In the genomic region with DNA sequence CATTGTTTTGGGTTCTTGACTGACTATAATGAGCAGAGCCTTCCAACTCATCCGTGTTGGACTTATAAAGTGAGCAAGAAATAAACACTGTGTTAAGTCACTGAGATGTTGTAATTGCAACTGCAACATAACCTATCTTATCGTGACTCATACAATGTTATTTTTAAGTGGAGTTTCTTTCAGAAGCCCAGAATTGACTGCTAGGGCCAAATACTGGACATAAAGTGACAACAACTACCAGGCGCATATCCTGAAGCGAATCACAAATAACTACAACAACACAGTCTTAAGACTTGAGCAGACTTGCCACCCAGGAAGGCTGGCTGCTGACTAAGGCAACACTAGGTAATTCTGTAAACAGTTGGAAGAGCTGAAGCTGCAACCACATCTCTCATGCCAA, we compare ENCODE assay signal across 12 cellular contexts.
DNase-seq lines count a peak whose midpoint lies in the region; ATAC-seq, FAIRE-seq and TF ChIP-seq lines count a peak whose summit lies in the region.
"Had no signal": no experiment of that assay in that cellular context is flagged by ENCODE, and none has a peak within 500 bp of the region (broad histone marks: within the 10 kb centered on the region; RNA-seq: fewer than 3 reads in every experiment).

No MANE protein-coding gene starts in this region.

- H2AFZ ChIP-seq in keratinocyte (ENCODE audit: control insufficient read depth, low read length): no peak overlapping the region

- DNase-seq in Right ventricle myocardium inferior (ENCODE audit: missing footprints) (no peak), cardiac septum (ENCODE audit: low spot score) (no peak), cardiac fibroblast (ENCODE audit: low read depth in 2 of 2) (peak; percentile 87 to 91), keratinocyte (ENCODE audit: low read depth, low spot score) (peak; percentile 53), LoVo (ENCODE audit: low spot score) (no peak), NCI-H2081 treated with DMSO at 0.1 percent for 48 hours (lab: John Stamatoyannopoulos, UW) (no peak), NCI-H1048 (lab: John Stamatoyannopoulos, UW) (no peak)
- DNase-seq: DMS79 treated with DMSO at 0.1 percent for 48 hours, NCI-H2081 had no signal

- dilution Hi-C loops in keratinocyte (cut with MboI; ENCODE audit: extremely low pct_ligation_motif_present, low sequenced_read_pairs): no loop called here

- H3K79me2 ChIP-seq in keratinocyte (ENCODE audit: control insufficient read depth, insufficient read depth, low read length): no peaks in the 10 kb centered on the region

- ATAC-seq in Right ventricle myocardium inferior (peak; percentile 76), HG03565 (IDR thresholded peaks at IDR 0.05; ENCODE audit: unreplicated experiment) (no peak)

- no peaks in the 10 kb centered on the region for H3K36me3 ChIP-seq in keratinocyte (ENCODE audit: control insufficient read depth in 2 of 2, extremely low read depth in 1 of 2, insufficient read depth in 2 of 2, low read length in 2 of 2)

- H3K9me1 ChIP-seq in keratinocyte (ENCODE audit: control insufficient read depth, extremely low read depth, insufficient read depth, low read length): no peaks in the 10 kb centered on the region

- H3K4me2 ChIP-seq in keratinocyte (ENCODE audit: control insufficient read depth, extremely low read depth, insufficient read depth, low read depth, low read length): peak overlapping the region; percentile 44

- peak overlapping the region; percentile 23 for H3K27ac ChIP-seq in keratinocyte (ENCODE audit: control insufficient read depth, insufficient read depth, low read length)

- H4K20me1 ChIP-seq in keratinocyte (ENCODE audit: control insufficient read depth, extremely low read depth, insufficient read depth, low read length): no peaks in the 10 kb centered on the region

- intact Hi-C loops in Right ventricle myocardium inferior (cut with DNase I) (no loop called here), cardiac septum (cut with DNase I) (no loop called here)

- peaks cover 14% of the 10 kb centered on the region for H3K4me1 ChIP-seq in keratinocyte (ENCODE audit: control insufficient read depth, extremely low read depth, insufficient read depth, low read length)

- H3K4me3 ChIP-seq in cardiac fibroblast (replicated peaks in 1 of 2; ENCODE audit: low read depth in 2 of 2, low read length in 2 of 2): no peak overlapping the region
- no peak overlapping the region for H3K4me3 ChIP-seq in keratinocyte (ENCODE audit: control insufficient read depth in 2 of 3, extremely low read depth in 1 of 3, insufficient read depth in 2 of 3, low read depth in 1 of 3, low read length in 3 of 3)

- peak; percentile 87 for FAIRE-seq in keratinocyte (lab: Jason Lieb, UNC)
- FAIRE-seq: A204.1, islet of Langerhans had no signal

- no peak for TF ChIP-seq CTCF in cardiac fibroblast (IDR thresholded peaks at IDR 0.05; ENCODE audit: low read depth, low read length)
- TF ChIP-seq CTCF in keratinocyte (optimal IDR thresholded peaks at IDR 0.05 in 1 of 3, IDR thresholded peaks at IDR 0.05 in 1 of 3, conservative IDR thresholded peaks at IDR 0.05 in 1 of 3; ENCODE audit: extremely low read depth in 1 of 3, insufficient read depth in 2 of 3, low read length in 3 of 3): no peak

- H3K27me3 ChIP-seq in keratinocyte (ENCODE audit: control insufficient read depth, extremely low read depth, insufficient read depth, low read length): no peaks in the 10 kb centered on the region

- H3K9me3 ChIP-seq in keratinocyte (ENCODE audit: control insufficient read depth, low read depth, low read length): no peaks in the 10 kb centered on the region

- no peak overlapping the region for H3K9ac ChIP-seq in keratinocyte (ENCODE audit: control insufficient read depth, extremely low read depth, insufficient read depth, low read length)

Comparison
In these comparisons a context has a peak if more than half of its experiments do, and no peak if none do; other contexts are left out.
1. DNase-seq: peak in cardiac fibroblast (2 of 2) and keratinocyte (single experiment); none in Right ventricle myocardium inferior (single experiment), cardiac septum (single experiment), LoVo (single experiment), NCI-H2081 treated with DMSO at 0.1 percent for 48 hours (single experiment) and NCI-H1048 (single experiment).